8 cellular contexts compared by ENCODE assay signal in the genomic region with DNA sequence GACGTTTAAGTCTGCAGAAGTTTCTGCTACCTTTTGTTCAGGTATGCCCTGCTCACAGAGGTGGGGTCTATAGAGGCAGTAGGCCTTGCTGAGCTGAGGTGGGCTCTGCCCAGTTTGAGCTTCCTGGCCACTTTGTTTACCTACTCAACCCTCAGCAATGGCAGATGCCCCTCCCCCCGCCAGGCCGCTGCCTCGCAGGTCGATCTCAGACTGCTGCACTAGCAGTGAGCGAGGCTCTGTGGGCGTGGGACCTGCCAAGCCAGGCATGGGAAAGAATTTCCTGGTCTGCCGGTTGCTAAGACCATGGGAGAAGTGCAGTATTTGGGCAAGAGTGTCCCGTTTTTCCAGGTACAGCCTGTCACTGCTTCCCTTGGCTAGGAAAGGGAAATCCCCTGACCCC. TPM values are rescaled to one million over a fixed set of nuclear protein-coding genes. Genes with fewer than 3 reads are reported as not detected.
A peak's percentile ranks its signal among the peaks of the same experiment; 100 is the strongest.
DNase-seq lines count a peak whose midpoint lies in the region; ATAC-seq and TF ChIP-seq lines count a peak whose summit lies in the region.
"Not testable (repeated sequence)": the region's sequence is repeated elsewhere in the genome, so short reads cannot be mapped to it uniquely, and the experiment has no call there.

No MANE protein-coding gene starts in this region.

- peak overlapping the region; percentile 57 for H2AFZ ChIP-seq in neural progenitor cell (replicated peaks)

- H3K36me3 ChIP-seq in lower lobe of right lung, neural progenitor cell, thyroid gland: not testable (repeated sequence)

- WGBS in thyroid gland, 2 donors = 56 to 69% methylated on average over 8 to 9 of the region's 9 CpGs

- not testable (repeated sequence) for H3K27ac Mint-ChIP-seq in chondrocyte (ENCODE audit: unreplicated experiment); neural progenitor cell

- not testable (repeated sequence) for H3K4me3 Mint-ChIP-seq in chondrocyte (ENCODE audit: unreplicated experiment); neural progenitor cell

- not testable (repeated sequence) for H3K27ac ChIP-seq in lower lobe of right lung, neural progenitor cell, thyroid gland

- H3K9me3 ChIP-seq in lower lobe of right lung; neural progenitor cell (ENCODE audit: low read depth); thyroid gland: not testable (repeated sequence)

- DNase-seq in ELF-1 (ENCODE audit: low read depth, low spot score) (peak; percentile 36), NCI-H146 (lab: John Stamatoyannopoulos, UW) (peak; percentile 12), chondrocyte (ENCODE audit: low spot score) (peak; percentile 90), Right ventricle myocardium superior (peak; percentile 34), kidney tubule cell (ENCODE audit: low spot score) (peak; percentile 5), lower lobe of right lung (peak; percentile 39), thyroid gland (peak; percentile 11 to 37)
- DNase-seq in neural progenitor cell (ENCODE audit: low spot score) = not testable (repeated sequence)

- not testable (repeated sequence) for H3K79me2 ChIP-seq in neural progenitor cell (ENCODE audit: low read depth)

- H3K9me3 Mint-ChIP-seq in chondrocyte (ENCODE audit: low read depth) = peaks cover 11% of the 10 kb centered on the region
- H3K9me3 Mint-ChIP-seq in neural progenitor cell = not testable (repeated sequence)

- peaks cover 12% of the 10 kb centered on the region for H3K27me3 Mint-ChIP-seq in chondrocyte (ENCODE audit: low read depth)
- not testable (repeated sequence) for H3K27me3 Mint-ChIP-seq in neural progenitor cell (ENCODE audit: insufficient read depth, low read depth)

- ATAC-seq in Right ventricle myocardium superior (ENCODE audit: poor library complexity); lower lobe of right lung: not testable (repeated sequence)

- not testable (repeated sequence) for H3F3A ChIP-seq in neural progenitor cell (ENCODE audit: low read depth)

- H3K4me2 ChIP-seq in neural progenitor cell = not testable (repeated sequence)

- TF ChIP-seq POLR2A in thyroid gland (IDR thresholded peaks at IDR 0.05) = not testable (repeated sequence)

- H3K9ac ChIP-seq in neural progenitor cell = not testable (repeated sequence)

- not testable (repeated sequence) for H3K4me1 ChIP-seq in lower lobe of right lung, neural progenitor cell, thyroid gland

- not testable (repeated sequence) for H3K4me3 ChIP-seq in lower lobe of right lung; neural progenitor cell; thyroid gland (replicated peaks in 1 of 3)

- H3K4me1 Mint-ChIP-seq in chondrocyte (ENCODE audit: low read depth); neural progenitor cell: not testable (repeated sequence)

- not testable (repeated sequence) for H3K36me3 Mint-ChIP-seq in chondrocyte (ENCODE audit: low read depth); neural progenitor cell

- H3K27me3 ChIP-seq in lower lobe of right lung (ENCODE audit: low read depth); neural progenitor cell; thyroid gland: not testable (repeated sequence)

- TF ChIP-seq CTCF in chondrocyte (IDR thresholded peaks at IDR 0.05); lower lobe of right lung (IDR thresholded peaks at IDR 0.05); neural progenitor cell (IDR thresholded peaks at IDR 0.05); thyroid gland (IDR thresholded peaks at IDR 0.05): not testable (repeated sequence)

- not testable (repeated sequence) for H4K20me1 ChIP-seq in neural progenitor cell (ENCODE audit: low read depth)

- intact Hi-C loops in Right ventricle myocardium superior (cut with DNase I); lower lobe of right lung (cut with DNase I); thyroid gland (cut with DNase I): not testable (repeated sequence)

RNA-seq across cellular contexts. Expression of gene NPHP3, which starts 24.5 kb away (rescaled TPM):
- total RNA-seq in chondrocyte = 20.5 to 24.7 TPM (median 24.6 TPM) in 3 replicates
- total RNA-seq in Right ventricle myocardium superior = 9.3 TPM
- 31.2 TPM for total RNA-seq in lower lobe of right lung
- total RNA-seq in neural progenitor cell (ENCODE audit: low replicate concordance) = 34.7 and 73.1 TPM in 2 replicates
- total RNA-seq in thyroid gland = 10 to 100 TPM; 34.4 to 74.8 (median 63.9) TPM
